Comparison of ENCODE assay signal across 16 cellular contexts in genomic region chr21:44764319-44765230, GRCh38. TPM values are rescaled to one million over a fixed set of nuclear protein-coding genes. Genes with fewer than 3 reads are reported as not detected.
DNase-seq lines count a peak whose midpoint lies in the region; ATAC-seq, FAIRE-seq and TF ChIP-seq lines count a peak whose summit lies in the region.
"Had no signal": no experiment of that assay in that cellular context is flagged by ENCODE, and none has a peak within 500 bp of the region (broad histone marks: within the 10 kb centered on the region; RNA-seq: fewer than 3 reads in every experiment).

No MANE protein-coding gene starts in this region.

- H4K20me1 ChIP-seq in endothelial cell of umbilical vein (replicated peaks; ENCODE audit: control insufficient read depth, extremely low read depth, insufficient read depth, low read length), result no peaks in the 10 kb centered on the region

- dilution Hi-C loops in endothelial cell of umbilical vein (cut with MboI; ENCODE audit: extremely low pct_ligation_motif_present, low sequenced_read_pairs), result no loop called here

- no peak overlapping the region for H2AFZ ChIP-seq in endothelial cell of umbilical vein (ENCODE audit: low read depth, low read length)

- no peaks in the 10 kb centered on the region for H3K27me3 Mint-ChIP-seq in activated naive CD8-positive, alpha-beta T cell treated with anti-CD3 and anti-CD28 coated beads, Interleukin-2, amount 10 ng/mL, durations not matched to agents 7 days and 5 days
- H3K27me3 Mint-ChIP-seq in activated naive CD8-positive, alpha-beta T cell treated with anti-CD3 and anti-CD28 coated beads for 36 hours, result no peaks in the 10 kb centered on the region

- peaks cover 5% of the 10 kb centered on the region for H3K4me1 ChIP-seq in endothelial cell of umbilical vein (ENCODE audit: control insufficient read depth, extremely low read depth, insufficient read depth, low read length)
- H3K4me1 ChIP-seq: body of pancreas, psoas muscle had no signal

- no peak for ATAC-seq in activated naive CD8-positive, alpha-beta T cell treated with anti-CD3 and anti-CD28 coated beads, Interleukin-2, amount 10 ng/mL, durations not matched to agents 7 days and 5 days (ENCODE audit: low read depth)
- ATAC-seq in stimulated activated effector memory CD8-positive, alpha-beta T cell treated with anti-CD3 and anti-CD28 coated beads, Interleukin-12 subunit alpha, Interleukin-12 subunit beta, amount 100 ng/mL, for 72 hours, result no peak
- no peak for ATAC-seq in GM21737 (IDR thresholded peaks at IDR 0.05; ENCODE audit: unreplicated experiment)
- ATAC-seq: body of pancreas, mucosa of descending colon, psoas muscle had no signal

- H3K4me2 ChIP-seq in endothelial cell of umbilical vein (ENCODE audit: insufficient read depth, low read length), result no peak overlapping the region

- DNase-seq in activated naive CD8-positive, alpha-beta T cell treated with anti-CD3 and anti-CD28 coated beads, Interleukin-2, amount 10 ng/mL, durations not matched to agents 7 days and 5 days, result no peak
- no peak for DNase-seq in activated naive CD8-positive, alpha-beta T cell treated with anti-CD3 and anti-CD28 coated beads for 36 hours
- peak; percentile 14 for DNase-seq in SK-N-DZ (ENCODE audit: low spot score)
- DNase-seq in endothelial cell of umbilical vein (ENCODE audit: low read depth, low spot score), result no peak
- no peak for DNase-seq in stimulated activated effector memory CD8-positive, alpha-beta T cell treated with anti-CD3 and anti-CD28 coated beads, Interleukin-12 subunit alpha, Interleukin-12 subunit beta, amount 100 ng/mL, for 72 hours (ENCODE audit: low spot score in 2 of 2)
- no peak for DNase-seq in GF-D8 (lab: John Stamatoyannopoulos, UW)
- no peak for DNase-seq in NCI-H1436 treated with DMSO at 0.1 percent for 48 hours (lab: John Stamatoyannopoulos, UW)
- DNase-seq: body of pancreas, foreskin melanocyte, mucosa of descending colon, NCI-H446, psoas muscle had no signal

- H3K27ac Mint-ChIP-seq in activated naive CD8-positive, alpha-beta T cell treated with anti-CD3 and anti-CD28 coated beads, Interleukin-2, amount 10 ng/mL, durations not matched to agents 7 days and 5 days, result peak overlapping the region; percentile 91
- H3K27ac Mint-ChIP-seq in activated naive CD8-positive, alpha-beta T cell treated with anti-CD3 and anti-CD28 coated beads for 36 hours, result no peak overlapping the region
- peak overlapping the region; percentile 90 for H3K27ac Mint-ChIP-seq in stimulated activated effector memory CD8-positive, alpha-beta T cell treated with anti-CD3 and anti-CD28 coated beads, Interleukin-12 subunit alpha, Interleukin-12 subunit beta, amount 100 ng/mL, for 72 hours

- no peak overlapping the region for H3K9ac ChIP-seq in endothelial cell of umbilical vein (replicated peaks; ENCODE audit: extremely low read depth, insufficient read depth, low read length)

- H3K36me3 ChIP-seq in endothelial cell of umbilical vein (ENCODE audit: control insufficient read depth in 2 of 2, extremely low read depth in 1 of 2, insufficient read depth in 2 of 2, low read length in 2 of 2), result peaks cover 0 to 2% of the 10 kb centered on the region in 2 experiments

- peaks cover 2% of the 10 kb centered on the region for H3K36me3 Mint-ChIP-seq in activated naive CD8-positive, alpha-beta T cell treated with anti-CD3 and anti-CD28 coated beads, Interleukin-2, amount 10 ng/mL, durations not matched to agents 7 days and 5 days
- peaks cover 8% of the 10 kb centered on the region for H3K36me3 Mint-ChIP-seq in activated naive CD8-positive, alpha-beta T cell treated with anti-CD3 and anti-CD28 coated beads for 36 hours
- H3K36me3 Mint-ChIP-seq in stimulated activated effector memory CD8-positive, alpha-beta T cell treated with anti-CD3 and anti-CD28 coated beads, Interleukin-12 subunit alpha, Interleukin-12 subunit beta, amount 100 ng/mL, for 72 hours, result peaks cover 14% of the 10 kb centered on the region

- no peak overlapping the region for H3K4me3 ChIP-seq in endothelial cell of umbilical vein (replicated peaks in 1 of 3; ENCODE audit: insufficient read depth in 1 of 3, low read depth in 1 of 3, low read length in 3 of 3)
- H3K4me3 ChIP-seq: body of pancreas, mucosa of descending colon, psoas muscle, tibial nerve had no signal

- intact Hi-C loops in endothelial cell of umbilical vein (cut with micrococcal nuclease), result no loop called here

- H3K9me3 Mint-ChIP-seq in activated naive CD8-positive, alpha-beta T cell treated with anti-CD3 and anti-CD28 coated beads, Interleukin-2, amount 10 ng/mL, durations not matched to agents 7 days and 5 days, result no peaks in the 10 kb centered on the region
- no peaks in the 10 kb centered on the region for H3K9me3 Mint-ChIP-seq in activated naive CD8-positive, alpha-beta T cell treated with anti-CD3 and anti-CD28 coated beads for 36 hours
- no peaks in the 10 kb centered on the region for H3K9me3 Mint-ChIP-seq in stimulated activated effector memory CD8-positive, alpha-beta T cell treated with anti-CD3 and anti-CD28 coated beads, Interleukin-12 subunit alpha, Interleukin-12 subunit beta, amount 100 ng/mL, for 72 hours
- H3K9me3 Mint-ChIP-seq: T-helper 1 cell treated with Interleukin-12 subunit alpha and Interleukin-12 subunit beta and Interleukin-4 antibody, amounts not matched to agents 30 μg/mL and 1 μg/mL, for 36 hours had no signal

- H3K9me3 ChIP-seq in endothelial cell of umbilical vein (replicated peaks; ENCODE audit: control insufficient read depth, insufficient read depth, low read length), result no peaks in the 10 kb centered on the region
- H3K9me3 ChIP-seq: body of pancreas, mucosa of descending colon, psoas muscle, tibial nerve had no signal

- H3K79me2 ChIP-seq in endothelial cell of umbilical vein (ENCODE audit: control insufficient read depth, insufficient read depth, low read length), result no peaks in the 10 kb centered on the region

- POLR2A ChIA-PET in activated naive CD8-positive, alpha-beta T cell treated with anti-CD3 and anti-CD28 coated beads, Interleukin-2, amount 10 ng/mL, durations not matched to agents 7 days and 5 days (lab: Charles Lee), result interaction anchor here (1.1 kb wide), 1 partner anchor 107 kb away, joined by 3 read pairs; the partner anchor contains the start of gene KRTAP12-3
- POLR2A ChIA-PET in endothelial cell of umbilical vein (lab: Charles Lee), result no interaction called here

- TF ChIP-seq CTCF in endothelial cell of umbilical vein (IDR thresholded peaks at IDR 0.05; ENCODE audit: extremely low read depth in 1 of 2, insufficient read depth in 1 of 2, low read depth in 1 of 2, low read length in 2 of 2), result no peak

- peak; percentile 18 for FAIRE-seq in endothelial cell of umbilical vein (lab: Jason Lieb, UNC)
- FAIRE-seq: RCC 7860 had no signal

- no TSS peak for BruUV-seq in endothelial cell of umbilical vein (replicated peaks; lab: Mats Ljungman, UMichigan)

- H3K27me3 ChIP-seq in endothelial cell of umbilical vein (ENCODE audit: control insufficient read depth in 2 of 2, insufficient read depth in 2 of 2, low read length in 2 of 2), result no peaks in the 10 kb centered on the region
- H3K27me3 ChIP-seq: body of pancreas, tibial nerve had no signal

- no peaks in the 10 kb centered on the region for H3K9me1 ChIP-seq in endothelial cell of umbilical vein (replicated peaks; ENCODE audit: control insufficient read depth, extremely low read depth, insufficient read depth, low read length)

- no peak for TF ChIP-seq POLR2A in endothelial cell of umbilical vein (IDR thresholded peaks at IDR 0.05; ENCODE audit: low read depth, low read length)

- H3K4me3 Mint-ChIP-seq in activated naive CD8-positive, alpha-beta T cell treated with anti-CD3 and anti-CD28 coated beads, Interleukin-2, amount 10 ng/mL, durations not matched to agents 7 days and 5 days, result peak overlapping the region; percentile 71
- no peak overlapping the region for H3K4me3 Mint-ChIP-seq in activated naive CD8-positive, alpha-beta T cell treated with anti-CD3 and anti-CD28 coated beads for 36 hours
- peak overlapping the region; percentile 61 for H3K4me3 Mint-ChIP-seq in stimulated activated effector memory CD8-positive, alpha-beta T cell treated with anti-CD3 and anti-CD28 coated beads, Interleukin-12 subunit alpha, Interleukin-12 subunit beta, amount 100 ng/mL, for 72 hours

- H3K27ac ChIP-seq in endothelial cell of umbilical vein (ENCODE audit: insufficient read depth, low read depth, low read length), result no peak overlapping the region
- H3K27ac ChIP-seq: body of pancreas, psoas muscle, tibial nerve had no signal

- CTCF ChIA-PET in endothelial cell of umbilical vein (lab: Charles Lee), result interaction anchor here (1.1 to 2.3 kb wide), 2 partner anchors 22 to 29 kb away, joined by 4 to 13 read pairs; no protein-coding TSS in a partner anchor

- H3K4me1 Mint-ChIP-seq in activated naive CD8-positive, alpha-beta T cell treated with anti-CD3 and anti-CD28 coated beads, Interleukin-2, amount 10 ng/mL, durations not matched to agents 7 days and 5 days, result peaks cover 19% of the 10 kb centered on the region
- H3K4me1 Mint-ChIP-seq in activated naive CD8-positive, alpha-beta T cell treated with anti-CD3 and anti-CD28 coated beads for 36 hours, result peaks cover 18% of the 10 kb centered on the region
- peaks cover 26% of the 10 kb centered on the region for H3K4me1 Mint-ChIP-seq in stimulated activated effector memory CD8-positive, alpha-beta T cell treated with anti-CD3 and anti-CD28 coated beads, Interleukin-12 subunit alpha, Interleukin-12 subunit beta, amount 100 ng/mL, for 72 hours

RNA-seq across cellular contexts. Expression of gene UBE2G2, which starts 37.0 kb away (rescaled TPM):
- total RNA-seq in activated naive CD8-positive, alpha-beta T cell treated with anti-CD3 and anti-CD28 coated beads, Interleukin-2, amount 10 ng/mL, durations not matched to agents 7 days and 5 days, result 100 to 1,000 TPM; 111 TPM
- total RNA-seq in activated naive CD8-positive, alpha-beta T cell treated with anti-CD3 and anti-CD28 coated beads for 36 hours, result 100 to 1,000 TPM; 115 to 124 TPM
- 67.0 and 82.2 TPM in 2 replicates for polyA plus RNA-seq in SK-N-DZ (2014; cell fraction: cytosol; rRNA removed)
- 61.5 and 95.7 TPM in 2 replicates for polyA plus RNA-seq in SK-N-DZ (2014; cell fraction: nucleus; rRNA removed)
- total RNA-seq in endothelial cell of umbilical vein, result 114 and 117 TPM in 2 replicates
- polyA plus RNA-seq in endothelial cell of umbilical vein, result 86.4 and 95.0 TPM in 2 replicates
- 90.1 and 97.5 TPM in 2 replicates for polyA plus RNA-seq in endothelial cell of umbilical vein (2011; cell fraction: cytosol; rRNA removed)
- polyA plus RNA-seq in endothelial cell of umbilical vein (2011; cell fraction: nucleus; rRNA removed), result 200 and 203 TPM in 2 replicates
- polyA plus RNA-seq in endothelial cell of umbilical vein (2012), result 126 and 142 TPM in 2 replicates
- polyA minus RNA-seq in endothelial cell of umbilical vein, result 158 TPM in 2 replicates
- 57.2 TPM for polyA minus RNA-seq in endothelial cell of umbilical vein (2011; cell fraction: cytosol; rRNA and poly(A)+ RNA removed)
- 87.5 and 102 TPM in 2 replicates for polyA minus RNA-seq in endothelial cell of umbilical vein (2011; cell fraction: nucleus; rRNA and poly(A)+ RNA removed)

RNA-seq across cellular contexts. Expression of gene TSPEAR, which starts 53.2 kb away (rescaled TPM):
- total RNA-seq in activated naive CD8-positive, alpha-beta T cell treated with anti-CD3 and anti-CD28 coated beads, Interleukin-2, amount 10 ng/mL, durations not matched to agents 7 days and 5 days, result not detected
- not detected for total RNA-seq in activated naive CD8-positive, alpha-beta T cell treated with anti-CD3 and anti-CD28 coated beads for 36 hours
- not detected in 2 replicates for polyA plus RNA-seq in SK-N-DZ (2014; cell fraction: cytosol; rRNA removed)
- not detected in 2 replicates for polyA plus RNA-seq in SK-N-DZ (2014; cell fraction: nucleus; rRNA removed)
- not detected in 2 replicates for total RNA-seq in endothelial cell of umbilical vein
- polyA plus RNA-seq in endothelial cell of umbilical vein, result 0.01 TPM in 1 of 2 replicates, not detected in the other
- polyA plus RNA-seq in endothelial cell of umbilical vein (2011; cell fraction: cytosol; rRNA removed), result not detected in 2 replicates
- polyA plus RNA-seq in endothelial cell of umbilical vein (2011; cell fraction: nucleus; rRNA removed), result not detected in 2 replicates
- 0.08 TPM in 1 of 2 replicates, not detected in the other for polyA plus RNA-seq in endothelial cell of umbilical vein (2012)
- polyA minus RNA-seq in endothelial cell of umbilical vein, result not detected in 2 replicates
- polyA minus RNA-seq in endothelial cell of umbilical vein (2011; cell fraction: cytosol; rRNA and poly(A)+ RNA removed), result not detected
- not detected in 2 replicates for polyA minus RNA-seq in endothelial cell of umbilical vein (2011; cell fraction: nucleus; rRNA and poly(A)+ RNA removed)
- total RNA-seq: psoas muscle, tibial nerve had no signal
- polyA plus RNA-seq: psoas muscle had no signal

RNA-seq across cellular contexts. Expression of gene SUMO3, which starts 53.3 kb away (rescaled TPM):
- total RNA-seq in activated naive CD8-positive, alpha-beta T cell treated with anti-CD3 and anti-CD28 coated beads, Interleukin-2, amount 10 ng/mL, durations not matched to agents 7 days and 5 days, result 10 to 100 TPM; 81.5 to 82.6 TPM
- 10 to 100 TPM; 90.5 to 92.5 TPM for total RNA-seq in activated naive CD8-positive, alpha-beta T cell treated with anti-CD3 and anti-CD28 coated beads for 36 hours
- polyA plus RNA-seq in SK-N-DZ (2014; cell fraction: cytosol; rRNA removed), result 59.1 and 62.5 TPM in 2 replicates
- 17.8 and 27.2 TPM in 2 replicates for polyA plus RNA-seq in SK-N-DZ (2014; cell fraction: nucleus; rRNA removed)
- 99.7 and 102 TPM in 2 replicates for total RNA-seq in endothelial cell of umbilical vein
- 109 and 123 TPM in 2 replicates for polyA plus RNA-seq in endothelial cell of umbilical vein
- 115 and 130 TPM in 2 replicates for polyA plus RNA-seq in endothelial cell of umbilical vein (2011; cell fraction: cytosol; rRNA removed)
- polyA plus RNA-seq in endothelial cell of umbilical vein (2011; cell fraction: nucleus; rRNA removed), result 46.3 and 55.9 TPM in 2 replicates
- 107 and 137 TPM in 2 replicates for polyA plus RNA-seq in endothelial cell of umbilical vein (2012)
- 79.8 and 101 TPM in 2 replicates for polyA minus RNA-seq in endothelial cell of umbilical vein
- 50.6 TPM for polyA minus RNA-seq in endothelial cell of umbilical vein (2011; cell fraction: cytosol; rRNA and poly(A)+ RNA removed)
- polyA minus RNA-seq in endothelial cell of umbilical vein (2011; cell fraction: nucleus; rRNA and poly(A)+ RNA removed), result 21.6 and 22.3 TPM in 2 replicates
